9 cellular contexts compared by ENCODE assay signal in the genomic region with DNA sequence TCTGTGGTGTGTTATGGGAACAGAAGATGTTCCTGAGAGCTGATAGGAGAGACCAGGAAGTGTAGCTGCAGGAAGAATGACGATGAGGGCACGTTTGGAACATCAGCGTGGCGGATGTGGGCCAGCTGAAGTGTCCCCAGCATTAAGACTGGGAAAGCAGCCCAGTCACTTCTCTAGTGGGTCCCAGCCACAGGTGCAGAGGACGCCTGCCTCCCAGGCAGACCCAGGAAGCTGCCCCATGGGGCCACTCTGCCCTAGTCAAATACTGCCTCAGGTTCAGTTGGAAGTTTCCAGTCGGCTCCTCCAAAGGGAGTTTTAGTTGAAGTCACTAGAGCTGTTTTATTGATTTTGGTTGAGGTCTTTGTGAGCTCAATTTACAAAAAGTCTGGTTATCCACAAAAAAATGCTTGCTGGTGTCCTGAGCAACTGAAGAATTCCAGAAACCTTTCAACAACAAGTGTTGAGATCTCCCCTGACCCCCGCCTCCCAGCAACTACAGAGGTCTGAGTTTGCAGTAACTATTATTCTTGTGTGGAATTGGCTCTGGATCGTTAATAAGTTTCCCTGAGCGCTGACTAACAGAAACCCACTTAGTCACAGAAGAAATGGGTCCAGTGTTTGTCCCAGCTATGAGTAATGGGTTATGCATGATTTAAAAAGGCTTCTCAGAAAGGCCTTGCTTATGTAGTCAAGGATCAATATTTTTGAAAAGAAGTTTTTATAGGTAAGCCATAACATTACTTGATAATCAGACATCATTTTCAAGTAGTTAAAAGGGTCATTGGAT.
DNase-seq lines count a peak whose midpoint lies in the region; ATAC-seq and TF ChIP-seq lines count a peak whose summit lies in the region.
"Had no signal": no experiment of that assay in that cellular context is flagged by ENCODE, and none has a peak within 500 bp of the region (broad histone marks: within the 10 kb centered on the region; RNA-seq: fewer than 3 reads in every experiment).

No MANE protein-coding gene starts in this region.

- WGBS in mesenchymal stem cell: 50% methylated on average over 9 of the region's 9 CpGs

- H2BK15ac ChIP-seq in mesenchymal stem cell (ENCODE audit: low read depth, poor library complexity, severe bottlenecking): peak overlapping the region; percentile 60

- no peaks in the 10 kb centered on the region for H3K9me3 ChIP-seq in mesenchymal stem cell (ENCODE audit: control insufficient read depth, low read length)

- peak overlapping the region; percentile 62 for H3K9ac ChIP-seq in mesenchymal stem cell (ENCODE audit: low read length)

- H2BK5ac ChIP-seq in mesenchymal stem cell (ENCODE audit: low read depth, low read length, poor library complexity, severe bottlenecking): peak overlapping the region; percentile 84

- no peak overlapping the region for H2BK120ac ChIP-seq in mesenchymal stem cell (ENCODE audit: low read depth, low read length)

- no peak overlapping the region for H3K4me3 ChIP-seq in mesenchymal stem cell (ENCODE audit: insufficient read depth in 1 of 2, low read depth in 1 of 2, low read length in 2 of 2)

- H2AK5ac ChIP-seq in mesenchymal stem cell (ENCODE audit: low read length, severe bottlenecking): peak overlapping the region; percentile 50

- peaks cover 31% of the 10 kb centered on the region for H3K4me1 ChIP-seq in mesenchymal stem cell (ENCODE audit: control insufficient read depth, insufficient read depth, low read depth, low read length)

- DNase-seq in NCI-H2029 (lab: John Stamatoyannopoulos, UW) (peak; percentile 94), dedifferentiated amniotic fluid mesenchymal stem cell (ENCODE audit: extremely low spot score) (peak; percentile 63), mesenchymal stem cell (peak; percentile 82), SIG-M5 (lab: John Stamatoyannopoulos, UW) (no peak)
- DNase-seq in stimulated activated CD4-positive, alpha-beta T cell treated with anti-CD3 and anti-CD28 coated beads, Interleukin-15, amount 100 ng/mL, for 24 hours: no peak
- DNase-seq: activated CD8-positive, alpha-beta memory T cell treated with anti-CD3 and anti-CD28 coated beads for 24 hours had no signal

- H3K4me2 ChIP-seq in mesenchymal stem cell (ENCODE audit: low read length, poor library complexity, severe bottlenecking): peak overlapping the region; percentile 46

- H3K27me3 ChIP-seq in mesenchymal stem cell (ENCODE audit: control insufficient read depth in 1 of 2, insufficient read depth in 1 of 2, low read length in 2 of 2): no peaks in the 10 kb centered on the region

- no peak overlapping the region for H4K91ac ChIP-seq in mesenchymal stem cell (ENCODE audit: low read length)

- ATAC-seq in GM18909 (IDR thresholded peaks at IDR 0.05; ENCODE audit: poor library complexity, unreplicated experiment): no peak
- ATAC-seq in GM18873 (IDR thresholded peaks at IDR 0.05; ENCODE audit: low FRiP score, unreplicated experiment): no peak

- peak overlapping the region; percentile 19 for H4K8ac ChIP-seq in mesenchymal stem cell (ENCODE audit: low read length)

- 0 out of 2 replicates have a peak overlapping the region, but pooled peaks have one; percentile 15 for H3K27ac ChIP-seq in 22Rv1
- peak overlapping the region; percentile 97 for H3K27ac ChIP-seq in mesenchymal stem cell (ENCODE audit: low read length, poor library complexity, severe bottlenecking)

- H3K23ac ChIP-seq in mesenchymal stem cell (ENCODE audit: low read length in 2 of 2): no peak overlapping the region

- H3K36me3 ChIP-seq in mesenchymal stem cell (ENCODE audit: control insufficient read depth in 1 of 2, insufficient read depth in 2 of 2, low read depth in 1 of 2, low read length in 2 of 2): peaks cover 25 to 27% of the 10 kb centered on the region in 2 experiments

- TF ChIP-seq CTCF in 22Rv1 (IDR thresholded peaks at IDR 0.05): no peak

- peak overlapping the region in 1 of 2 experiments; percentile 40 for H3K4ac ChIP-seq in mesenchymal stem cell (ENCODE audit: low read depth in 1 of 2, low read length in 2 of 2)

- peak overlapping the region; percentile 63 to 67 for H3K18ac ChIP-seq in mesenchymal stem cell (ENCODE audit: low read depth in 1 of 2, low read length in 2 of 2)

- no peak overlapping the region for H2AFZ ChIP-seq in mesenchymal stem cell (ENCODE audit: low read depth, low read length)

- H2BK12ac ChIP-seq in mesenchymal stem cell (ENCODE audit: low read length in 2 of 2): peak overlapping the region in 1 of 2 experiments; percentile 70

- H3K79me1 ChIP-seq in mesenchymal stem cell (replicated peaks; ENCODE audit: low read length, poor library complexity, severe bottlenecking): peaks cover 3% of the 10 kb centered on the region

- H3K14ac ChIP-seq in mesenchymal stem cell (ENCODE audit: low read length in 2 of 2): no peak overlapping the region

Comparison
In these comparisons a context has a peak if more than half of its experiments do, and no peak if none do; other contexts are left out.
1. DNase-seq: peak in NCI-H2029 (single experiment), dedifferentiated amniotic fluid mesenchymal stem cell (single experiment) and mesenchymal stem cell (single experiment); none in stimulated activated CD4-positive, alpha-beta T cell treated with anti-CD3 and anti-CD28 coated beads, Interleukin-15, amount 100 ng/mL, for 24 hours (single experiment) and SIG-M5 (single experiment).